12 cellular contexts compared by ENCODE assay signal in genomic region chr2:185785851-185786473, GRCh38. TPM values are rescaled to one million over a fixed set of nuclear protein-coding genes. Genes with fewer than 3 reads are reported as not detected.
A peak's percentile ranks its signal among the peaks of the same experiment; 100 is the strongest.
DNase-seq lines count a peak whose midpoint lies in the region; ATAC-seq and TF ChIP-seq lines count a peak whose summit lies in the region.
"Had no signal": no experiment of that assay in that cellular context is flagged by ENCODE, and none has a peak within 500 bp of the region (broad histone marks: within the 10 kb centered on the region; RNA-seq: fewer than 3 reads in every experiment).

No MANE protein-coding gene starts in this region.

- H3K36me3 Mint-ChIP-seq in naive thymus-derived CD4-positive, alpha-beta T cell = peaks cover 0 to 7% (median 4%) of the 10 kb centered on the region in 5 donors

- H3K4me1 ChIP-seq in naive thymus-derived CD4-positive, alpha-beta T cell (ENCODE audit: control insufficient read depth in 2 of 2, insufficient read depth in 2 of 2, low read length in 2 of 2) = no peaks in the 10 kb centered on the region
- no peaks in the 10 kb centered on the region for H3K4me1 ChIP-seq in stomach
- H3K4me1 ChIP-seq: SJCRH30 had no signal

- in situ Hi-C loops in GM13977 (cut with MboI; ENCODE audit: low pct_unique_long_range_greater_than_20kb, low sequenced_read_pairs, unreplicated experiment) = no loop called here

- peaks cover 0 to 3% (median 0%) of the 10 kb centered on the region in 11 donors for H3K9me3 Mint-ChIP-seq in naive thymus-derived CD4-positive, alpha-beta T cell

- no peaks in the 10 kb centered on the region for H3K27me3 Mint-ChIP-seq in naive thymus-derived CD4-positive, alpha-beta T cell

- no peak for TF ChIP-seq POLR2A in stomach (IDR thresholded peaks at IDR 0.05)

- DNase-seq in GM13977 (ENCODE audit: low spot score) (peak; percentile 16), stomach (no peak), LoVo (ENCODE audit: low spot score) (no peak), NCI-H1436 (lab: John Stamatoyannopoulos, UW) (no peak)
- DNase-seq in naive thymus-derived CD4-positive, alpha-beta T cell = no peak
- DNase-seq: GOT3, NCI-H345, SJCRH30 had no signal

- TF ChIP-seq EP300 in stomach (IDR thresholded peaks at IDR 0.05) = no peak

- intact Hi-C loops in naive thymus-derived CD4-positive, alpha-beta T cell (cut with micrococcal nuclease) = no loop called here
- intact Hi-C loops in stomach (cut with DNase I; ENCODE audit: low total_unique reads) = no loop called here

- CTCF ChIA-PET in naive thymus-derived CD4-positive, alpha-beta T cell (lab: Charles Lee) = no interaction called here

- H3K27ac Mint-ChIP-seq in naive thymus-derived CD4-positive, alpha-beta T cell = no peak overlapping the region

- WGBS in stomach, 5 donors = 78 to 91% (median 86%) methylated on average over 2 of the region's 2 CpGs

- no peak overlapping the region for H3K27ac ChIP-seq in naive thymus-derived CD4-positive, alpha-beta T cell (ENCODE audit: low read depth, low read length)
- H3K27ac ChIP-seq in stomach = no peak overlapping the region
- H3K27ac ChIP-seq: SJCRH30 had no signal

- no peaks in the 10 kb centered on the region for H3K36me3 ChIP-seq in naive thymus-derived CD4-positive, alpha-beta T cell (ENCODE audit: control insufficient read depth in 2 of 3, insufficient read depth in 3 of 3, low read length in 3 of 3)
- peaks cover 0 to 10% (median 3%) of the 10 kb centered on the region in 4 donors for H3K36me3 ChIP-seq in stomach

- ATAC-seq in GM19455 (IDR thresholded peaks at IDR 0.05; ENCODE audit: unreplicated experiment) (peak; percentile 85), HG02763 (IDR thresholded peaks at IDR 0.05; ENCODE audit: unreplicated experiment) (peak; percentile 61), HG03439 (IDR thresholded peaks at IDR 0.05; ENCODE audit: unreplicated experiment) (peak; percentile 75)
- no peak for ATAC-seq in naive thymus-derived CD4-positive, alpha-beta T cell
- ATAC-seq: esophagus mucosa had no signal

- no peak overlapping the region for H3K4me3 Mint-ChIP-seq in naive thymus-derived CD4-positive, alpha-beta T cell

- no peak overlapping the region for H3K4me3 ChIP-seq in naive thymus-derived CD4-positive, alpha-beta T cell (ENCODE audit: low read length)
- H3K4me3 ChIP-seq in stomach = no peak overlapping the region
- H3K4me3 ChIP-seq: SJCRH30 had no signal

- H3K27me3 ChIP-seq in naive thymus-derived CD4-positive, alpha-beta T cell (ENCODE audit: control insufficient read depth in 2 of 2, insufficient read depth in 2 of 2, low read length in 2 of 2) = no peaks in the 10 kb centered on the region
- no peaks in the 10 kb centered on the region for H3K27me3 ChIP-seq in stomach
- H3K27me3 ChIP-seq: SJCRH30 had no signal

- no peaks in the 10 kb centered on the region for H3K9me3 ChIP-seq in naive thymus-derived CD4-positive, alpha-beta T cell (ENCODE audit: control insufficient read depth in 2 of 3, low read length in 3 of 3)
- no peaks in the 10 kb centered on the region for H3K9me3 ChIP-seq in stomach
- H3K9me3 ChIP-seq: SJCRH30 had no signal

- POLR2A ChIA-PET in naive thymus-derived CD4-positive, alpha-beta T cell (lab: Charles Lee) = no interaction called here

- no peaks in the 10 kb centered on the region for H3K4me1 Mint-ChIP-seq in naive thymus-derived CD4-positive, alpha-beta T cell

- no peak for TF ChIP-seq CTCF in GM13977 (IDR thresholded peaks at IDR 0.05; ENCODE audit: extremely low read depth, insufficient read depth, missing control alignments)
- no peak for TF ChIP-seq CTCF in stomach (IDR thresholded peaks at IDR 0.05)

RNA-seq across cellular contexts. Expression of gene FSIP2, which starts 47.4 kb away (rescaled TPM):
- total RNA-seq in naive thymus-derived CD4-positive, alpha-beta T cell = under 1 TPM; 0.19 to 0.81 (median 0.54) TPM
- not detected for polyA plus RNA-seq in naive thymus-derived CD4-positive, alpha-beta T cell
- 10 to 100 TPM in 2 of 5 donors, 1 to 10 TPM in 3; 3.1 to 32.5 (median 7.5) TPM for total RNA-seq in stomach
- 1 to 10 TPM in 1 of 3 donors, under 1 TPM in 2; 0.19 to 3.8 (median 0.23) TPM for polyA plus RNA-seq in stomach
